In the genomic region with DNA sequence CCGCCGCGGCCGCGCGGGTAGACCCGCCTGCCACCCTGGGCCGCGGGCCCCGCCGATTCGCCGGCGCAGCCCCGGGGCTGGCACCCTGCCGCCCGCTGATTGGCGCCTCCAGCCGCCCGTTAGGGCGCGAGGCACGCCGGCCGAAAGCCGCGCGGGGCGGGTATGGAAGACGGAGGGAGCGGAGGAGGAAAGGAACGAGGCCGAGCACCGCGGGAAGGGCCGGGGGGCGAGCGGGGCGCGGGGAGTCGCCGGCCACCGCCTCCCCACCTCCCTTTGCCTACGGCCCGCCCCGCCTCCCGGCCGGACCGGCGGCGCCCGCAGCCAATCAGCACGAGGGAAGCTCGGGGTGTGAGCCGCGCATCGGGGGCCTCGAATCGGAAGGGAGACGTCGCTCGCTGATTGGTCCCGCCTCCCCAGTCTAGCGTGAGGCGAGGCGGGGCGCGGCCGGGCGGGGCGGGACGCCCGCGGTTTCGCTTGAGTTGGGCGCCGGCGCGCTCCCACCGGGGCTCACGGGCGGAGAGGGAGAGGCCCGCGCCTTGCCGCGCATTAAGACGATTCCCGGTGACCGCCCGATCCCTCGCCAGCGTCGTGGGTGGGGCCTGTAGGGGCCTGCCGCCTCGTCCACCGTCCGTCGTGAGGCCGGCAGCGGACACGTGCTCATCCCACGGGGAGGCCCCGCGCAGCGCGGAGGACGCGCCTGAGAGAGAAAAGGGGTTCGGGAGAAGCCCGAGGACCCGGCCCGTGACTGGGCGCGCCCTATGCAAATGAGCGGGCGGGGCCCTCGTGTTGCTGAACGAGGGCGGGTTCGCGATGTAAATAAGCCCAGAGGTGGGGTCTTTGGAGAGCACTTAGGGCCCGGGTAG, we compare ENCODE assay signal across 8 cellular contexts. TPM values are rescaled to one million over a fixed set of nuclear protein-coding genes. Genes with fewer than 3 reads are reported as not detected.
A peak's percentile ranks its signal among the peaks of the same experiment; 100 is the strongest.
DNase-seq lines count a peak whose midpoint lies in the region; ATAC-seq, FAIRE-seq and TF ChIP-seq lines count a peak whose summit lies in the region.

No MANE protein-coding gene starts in this region.

- H3K4me3 ChIP-seq in pancreas (peak overlapping the region; percentile 56 to 73 (median 58)), tibial artery (peak overlapping the region; percentile 78 to 87)

- FAIRE-seq in pancreas (lab: Jason Lieb, UNC): no peak

- H3K27me3 ChIP-seq in pancreas (no peaks in the 10 kb centered on the region), tibial artery (no peaks in the 10 kb centered on the region)

- peak overlapping the region; percentile 89 for H3K27ac Mint-ChIP-seq in activated naive CD8-positive, alpha-beta T cell treated with anti-CD3 and anti-CD28 coated beads, Interleukin-2, amount 10 ng/mL, durations not matched to agents 7 days and 5 days

- WGBS in pancreas, 2 donors: 1% methylated on average over 48 to 122 of the region's 122 CpGs

- ATAC-seq in HG02642 (IDR thresholded peaks at IDR 0.05; ENCODE audit: poor library complexity, unreplicated experiment): peak; percentile 85
- ATAC-seq in activated naive CD8-positive, alpha-beta T cell treated with anti-CD3 and anti-CD28 coated beads, Interleukin-2, amount 10 ng/mL, durations not matched to agents 7 days and 5 days (ENCODE audit: low read depth): peak; percentile 80
- ATAC-seq in Right ventricle myocardium inferior: peak; percentile 94
- peak; percentile 84 to 92 (median 88) for ATAC-seq in pancreas

- peaks cover 2% of the 10 kb centered on the region for H3K27me3 Mint-ChIP-seq in activated naive CD8-positive, alpha-beta T cell treated with anti-CD3 and anti-CD28 coated beads, Interleukin-2, amount 10 ng/mL, durations not matched to agents 7 days and 5 days

- peaks cover 14% of the 10 kb centered on the region for H3K36me3 Mint-ChIP-seq in activated naive CD8-positive, alpha-beta T cell treated with anti-CD3 and anti-CD28 coated beads, Interleukin-2, amount 10 ng/mL, durations not matched to agents 7 days and 5 days

- H3K27ac ChIP-seq in pancreas: peak overlapping the region; percentile 86 to 98 (median 93)
- peak overlapping the region; percentile 87 to 95 for H3K27ac ChIP-seq in tibial artery

- no peaks in the 10 kb centered on the region for H3K36me3 ChIP-seq in pancreas
- no peaks in the 10 kb centered on the region for H3K36me3 ChIP-seq in tibial artery

- TF ChIP-seq CTCF in pancreas (IDR thresholded peaks at IDR 0.05): no peak
- TF ChIP-seq CTCF in tibial artery (IDR thresholded peaks at IDR 0.05): no peak

- DNase-seq in NCI-H1105 (lab: John Stamatoyannopoulos, UW) (peak; percentile 98), SKM-1 (lab: John Stamatoyannopoulos, UW; ENCODE audit: unreplicated experiment) (peak; percentile 94), Right ventricle myocardium inferior (ENCODE audit: missing footprints) (peak; percentile 99), pancreas (peak; percentile 95 to 98 (median 96)), tibial artery (peak; percentile 96 to 98)
- DNase-seq in activated naive CD8-positive, alpha-beta T cell treated with anti-CD3 and anti-CD28 coated beads, Interleukin-2, amount 10 ng/mL, durations not matched to agents 7 days and 5 days: peak; percentile 95

- H3K4me1 ChIP-seq in pancreas (peaks cover 15 to 29% (median 28%) of the 10 kb centered on the region in 3 donors), tibial artery (peaks cover 0 to 42% (median 14%) of the 10 kb centered on the region in 4 donors)

- POLR2A ChIA-PET in activated naive CD8-positive, alpha-beta T cell treated with anti-CD3 and anti-CD28 coated beads, Interleukin-2, amount 10 ng/mL, durations not matched to agents 7 days and 5 days (lab: Charles Lee): interaction anchor here (0.5 to 2.1 kb wide), 11 partner anchors 9 to 79 kb away, joined by 3 to 21 read pairs (median 5); no protein-coding TSS in a partner anchor

- H3K9me3 ChIP-seq in pancreas: no peaks in the 10 kb centered on the region
- H3K9me3 ChIP-seq in tibial artery: no peaks in the 10 kb centered on the region

- no peaks in the 10 kb centered on the region for H3K9me3 Mint-ChIP-seq in activated naive CD8-positive, alpha-beta T cell treated with anti-CD3 and anti-CD28 coated beads, Interleukin-2, amount 10 ng/mL, durations not matched to agents 7 days and 5 days

- peak overlapping the region; percentile 87 for H3K4me3 Mint-ChIP-seq in activated naive CD8-positive, alpha-beta T cell treated with anti-CD3 and anti-CD28 coated beads, Interleukin-2, amount 10 ng/mL, durations not matched to agents 7 days and 5 days

- H3K4me1 Mint-ChIP-seq in activated naive CD8-positive, alpha-beta T cell treated with anti-CD3 and anti-CD28 coated beads, Interleukin-2, amount 10 ng/mL, durations not matched to agents 7 days and 5 days: peaks cover 32% of the 10 kb centered on the region

- intact Hi-C loops in Right ventricle myocardium inferior (cut with DNase I) (loop anchor here (5.0 kb wide), 1 partner anchor 71 kb away; no protein-coding TSS in a partner anchor), pancreas (cut with DNase I) (no loop called here), tibial artery (cut with DNase I; ENCODE audit: low total_unique reads) (loop anchor here (10.0 kb wide), 2 partner anchors 74 to 514 kb away; no protein-coding TSS in a partner anchor)

- peak; percentile 68 for TF ChIP-seq POLR2A in GM10847 (IDR thresholded peaks at IDR 0.05; ENCODE audit: extremely low read depth, insufficient read length)

RNA-seq across cellular contexts. Expression of a gene that starts 0.6 kb away (rescaled TPM):
- total RNA-seq in activated naive CD8-positive, alpha-beta T cell treated with anti-CD3 and anti-CD28 coated beads, Interleukin-2, amount 10 ng/mL, durations not matched to agents 7 days and 5 days: 100 to 1,000 TPM; 119 to 127 TPM
- total RNA-seq in Right ventricle myocardium inferior (80.2 TPM), pancreas (10 to 100 TPM; 35.2 to 71.2 (median 55.5) TPM)
- polyA plus RNA-seq in pancreas: 10 to 100 TPM in 1 of 2 donors, 1 to 10 TPM in 1; 8.7 to 18.1 TPM

Comparison
In these comparisons a context has a peak if more than half of its experiments do, and no peak if none do; other contexts are left out.
1. Peak in every context shown above with its lines: DNase-seq, ATAC-seq, H3K4me3 ChIP-seq and H3K27ac ChIP-seq.
2. intact Hi-C loops: an anchor here in Right ventricle myocardium inferior (5.0 kb wide) and tibial artery (10.0 kb wide); none called in pancreas.